In genomic region chr2:182858671-182859070, GRCh38 we compare ENCODE assay signal across 28 cellular contexts. TPM values are rescaled to one million over a fixed set of nuclear protein-coding genes. Genes with fewer than 3 reads are reported as not detected.
DNase-seq lines count a peak whose midpoint lies in the region; ATAC-seq, FAIRE-seq and TF ChIP-seq lines count a peak whose summit lies in the region.
"Had no signal": no experiment of that assay in that cellular context is flagged by ENCODE, and none has a peak within 500 bp of the region (broad histone marks: within the 10 kb centered on the region; RNA-seq: fewer than 3 reads in every experiment).

No MANE protein-coding gene starts in this region.

- 21% methylated on average over 3 of the region's 3 CpGs for WGBS in SK-N-SH (ENCODE audit: low lambda C conversion rate)

- no peak for TF ChIP-seq CTCF in HFFc6 (IDR thresholded peaks at IDR 0.05)
- no peak for TF ChIP-seq CTCF in SK-N-SH (IDR thresholded peaks at IDR 0.05)
- no peak for TF ChIP-seq CTCF in choroid plexus epithelial cell (conservative IDR thresholded peaks at IDR 0.05; ENCODE audit: low read depth, low read length)
- no peak for TF ChIP-seq CTCF in D721Med (IDR thresholded peaks at IDR 0.05; ENCODE audit: insufficient read depth, missing control alignments)

- no peak for TF ChIP-seq RAD21 in SK-N-SH (IDR thresholded peaks at IDR 0.05; ENCODE audit: low read length)

- no peaks in the 10 kb centered on the region for H3K9me2 ChIP-seq in SK-N-SH

- peak overlapping the region in 1 of 2 experiments; percentile 52; a peak in 2 of 4 replicates for H3K27ac ChIP-seq in SK-N-SH (ENCODE audit: low read depth in 2 of 2, low read length in 1 of 2)
- H3K27ac ChIP-seq: breast epithelium, lower lobe of right lung, pancreas, transverse colon had no signal

- H3K9ac ChIP-seq in SK-N-SH: no peak overlapping the region

- H3K4me2 ChIP-seq in SK-N-SH: no peak overlapping the region

- TF ChIP-seq EP300 in SK-N-SH (IDR thresholded peaks at IDR 0.05; ENCODE audit: borderline replicate concordance in 1 of 2, low read depth in 1 of 2, low read length in 1 of 2): peak in 1 of 2 experiments; percentile 76; a peak in 2 of 4 replicates

- H3K79me2 ChIP-seq in SK-N-SH (ENCODE audit: insufficient read depth): no peaks in the 10 kb centered on the region

- 0 out of 2 replicates have a peak, but pooled peaks cover 7% of the 10 kb centered on the region for H3K9me3 ChIP-seq in SK-N-SH
- H3K9me3 ChIP-seq: breast epithelium, lower lobe of right lung, mucosa of descending colon, pancreas, transverse colon had no signal

- H3K4me1 Mint-ChIP-seq in HFFc6 (ENCODE audit: low read depth): no peaks in the 10 kb centered on the region; the same call in 1 of the 2 replicates
- H3K4me1 Mint-ChIP-seq: CD14-positive monocyte had no signal

- POLR2A ChIA-PET in SK-N-SH (lab: Yijun Ruan, JAX): no interaction called here

- no peak overlapping the region for H2AFZ ChIP-seq in SK-N-SH (ENCODE audit: low read depth)

- peak; percentile 5 for DNase-seq in HFFc6
- no peak for DNase-seq in SK-N-SH
- peak; percentile 54 for DNase-seq in choroid plexus epithelial cell (ENCODE audit: low read depth)
- no peak for DNase-seq in inferior parietal cortex (ENCODE audit: extremely low spot score)
- no peak for DNase-seq in D721Med (ENCODE audit: insufficient read length, low spot score)
- DNase-seq in NCI-H2081 (lab: John Stamatoyannopoulos, UW): no peak
- DNase-seq: activated CD4-positive, CD25-positive, alpha-beta regulatory T cell; activated naive CD4-positive, alpha-beta T cell; activated T-cell treated with anti-CD3 and anti-CD28 coated beads, Interleukin-2, amount 50 U/mL, for 72 hours; effector CD4-positive, alpha-beta T cell; H7; KBM-7; kidney glomerular epithelial cell; lower lobe of right lung; mucosa of descending colon; NCI-H1436; NCI-H446 treated with DMSO at 0.1 percent for 48 hours; pancreas; Right ventricle myocardium superior; T1000; transverse colon had no signal

- H3K36me3 Mint-ChIP-seq in HFFc6 (ENCODE audit: low read depth): no peaks in the 10 kb centered on the region
- H3K36me3 Mint-ChIP-seq: CD14-positive monocyte had no signal

- H3K4me3 Mint-ChIP-seq in HFFc6: no peak overlapping the region
- H3K4me3 Mint-ChIP-seq: activated T-cell treated with anti-CD3 and anti-CD28 coated beads, Interleukin-2, amount 50 U/mL, for 72 hours; CD14-positive monocyte; nephron had no signal

- H3K4me1 ChIP-seq in SK-N-SH (ENCODE audit: control insufficient read depth in 1 of 2, insufficient read depth in 2 of 2, low read depth in 1 of 2, low read length in 1 of 2): peaks cover 1 to 7% of the 10 kb centered on the region in 2 experiments; a peak in 3 of 4 replicates
- H3K4me1 ChIP-seq: breast epithelium, lower lobe of right lung had no signal

- no peak for ATAC-seq in GM18519 (IDR thresholded peaks at IDR 0.05; ENCODE audit: low FRiP score, unreplicated experiment)
- ATAC-seq: activated T-cell treated with anti-CD3 and anti-CD28 coated beads, Interleukin-2, amount 50 U/mL, for 72 hours; lower lobe of right lung; mucosa of descending colon; pancreas had no signal

- no peaks in the 10 kb centered on the region for H4K20me1 ChIP-seq in SK-N-SH (ENCODE audit: insufficient read depth)

- peaks cover 28% of the 10 kb centered on the region for H3F3A ChIP-seq in SK-N-SH (replicated peaks; ENCODE audit: insufficient read depth)

- no peaks in the 10 kb centered on the region for H3K27me3 ChIP-seq in SK-N-SH (ENCODE audit: insufficient read depth)
- H3K27me3 ChIP-seq: breast epithelium, pancreas, transverse colon had no signal

- CTCF ChIA-PET in SK-N-SH (lab: Yijun Ruan, JAX): no interaction called here

- peaks cover 7% of the 10 kb centered on the region for H3K27me3 Mint-ChIP-seq in HFFc6 (ENCODE audit: insufficient read depth)

- FAIRE-seq in D721Med (lab: Jason Lieb, UNC): no peak
- FAIRE-seq: colon, G401.6, pancreas had no signal

- H3K27ac Mint-ChIP-seq in HFFc6: no peak overlapping the region
- H3K27ac Mint-ChIP-seq: activated T-cell treated with anti-CD3 and anti-CD28 coated beads, Interleukin-2, amount 50 U/mL, for 72 hours; CD14-positive monocyte; nephron had no signal

- no peaks in the 10 kb centered on the region for H3K9me3 Mint-ChIP-seq in HFFc6

- no peaks in the 10 kb centered on the region for H3K36me3 ChIP-seq in SK-N-SH (replicated peaks in 1 of 2; ENCODE audit: control insufficient read depth in 1 of 2, insufficient read depth in 2 of 2, low read length in 1 of 2)
- H3K36me3 ChIP-seq: breast epithelium, lower lobe of right lung, pancreas, transverse colon had no signal

- H3K4me3 ChIP-seq in SK-N-SH (ENCODE audit: low read depth in 2 of 2, low read length in 1 of 2) (no peak overlapping the region), choroid plexus epithelial cell (ENCODE audit: low read depth, low read length) (no peak overlapping the region)
- H3K4me3 ChIP-seq: breast epithelium, lower lobe of right lung, mucosa of descending colon, pancreas, transverse colon had no signal

TF ChIP-seq in SK-N-SH, 30 proteins besides CTCF, POLR2A, EP300 and RAD21:
- TF ChIP-seq USF1 (IDR thresholded peaks at IDR 0.05; ENCODE audit: borderline replicate concordance, low read depth) (peak; percentile 2; the same call in 1 of the 2 replicates), JUND (IDR thresholded peaks at IDR 0.05) (peak; percentile 67), FOXM1 (IDR thresholded peaks at IDR 0.05; ENCODE audit: low read depth) (peak; percentile 56; the same call in 1 of the 2 replicates), TEAD4 (IDR thresholded peaks at IDR 0.05; ENCODE audit: borderline replicate concordance, insufficient read depth) (peak; percentile 71), NFIC (IDR thresholded peaks at IDR 0.05; ENCODE audit: borderline replicate concordance) (peak; percentile 37; the same call in 1 of the 2 replicates), TCF12 (IDR thresholded peaks at IDR 0.05) (peak; percentile 84), MAX (IDR thresholded peaks at IDR 0.05; ENCODE audit: low read depth) (no peak), USF2 (IDR thresholded peaks at IDR 0.05; ENCODE audit: borderline replicate concordance, low read depth, low read length) (no peak), EZH2phosphoT487 (IDR thresholded peaks at IDR 0.05; ENCODE audit: borderline replicate concordance, low read depth) (no peak), MEF2A (IDR thresholded peaks at IDR 0.05; ENCODE audit: borderline replicate concordance, low read depth) (peak; percentile 50), MXI1 (IDR thresholded peaks at IDR 0.05; ENCODE audit: low read depth, low read length) (no peak), POLR2AphosphoS5 (IDR thresholded peaks at IDR 0.05; ENCODE audit: low read depth, low read length) (peak; percentile 22; the same call in 1 of the 2 replicates), PBX3 (IDR thresholded peaks at IDR 0.05) (peak; percentile 71), RXRA (IDR thresholded peaks at IDR 0.05; ENCODE audit: borderline replicate concordance, low read depth) (peak; percentile 77), RFX5 (IDR thresholded peaks at IDR 0.05; ENCODE audit: low read length) (no peak), FOSL2 (IDR thresholded peaks at IDR 0.05; ENCODE audit: borderline replicate concordance, low read depth) (peak; percentile 53)

RNA-seq across cellular contexts. Expression of gene FRZB, which starts 7.8 kb away (rescaled TPM):
- total RNA-seq in HFFc6 (2021; fragmentation: NEBNext Ultra II Directional; extraction: Animal tissue kit (Norgen Biotek cat#: 25700)): under 1 TPM in 3 of 6 experiments, not detected in 3; 0.06 to 0.17 (median 0.09) TPM
- polyA plus RNA-seq in SK-N-SH (2012; rRNA removed): 2.8 and 3.5 TPM in 2 replicates
- 3.2 and 3.4 TPM in 2 replicates for polyA plus RNA-seq in SK-N-SH (2012; cell fraction: cytosol; rRNA removed)
- polyA plus RNA-seq in SK-N-SH (2012; cell fraction: nucleus; rRNA removed): 1.2 and 1.4 TPM in 2 replicates
- total RNA-seq: activated T-cell treated with anti-CD3 and anti-CD28 coated beads, Interleukin-2, amount 50 U/mL, for 72 hours; OCI-LY7 had no signal
- polyA plus RNA-seq: CD14-positive monocyte had no signal

Comparison
In these comparisons a context has a peak if more than half of its experiments do, and no peak if none do; other contexts are left out.
1. DNase-seq: peak in HFFc6 (single experiment) and choroid plexus epithelial cell (single experiment); none in SK-N-SH (single experiment), inferior parietal cortex (single experiment), D721Med (single experiment) and NCI-H2081 (0 of 2).